ENCODE assay signal across 9 cellular contexts in the genomic region with DNA sequence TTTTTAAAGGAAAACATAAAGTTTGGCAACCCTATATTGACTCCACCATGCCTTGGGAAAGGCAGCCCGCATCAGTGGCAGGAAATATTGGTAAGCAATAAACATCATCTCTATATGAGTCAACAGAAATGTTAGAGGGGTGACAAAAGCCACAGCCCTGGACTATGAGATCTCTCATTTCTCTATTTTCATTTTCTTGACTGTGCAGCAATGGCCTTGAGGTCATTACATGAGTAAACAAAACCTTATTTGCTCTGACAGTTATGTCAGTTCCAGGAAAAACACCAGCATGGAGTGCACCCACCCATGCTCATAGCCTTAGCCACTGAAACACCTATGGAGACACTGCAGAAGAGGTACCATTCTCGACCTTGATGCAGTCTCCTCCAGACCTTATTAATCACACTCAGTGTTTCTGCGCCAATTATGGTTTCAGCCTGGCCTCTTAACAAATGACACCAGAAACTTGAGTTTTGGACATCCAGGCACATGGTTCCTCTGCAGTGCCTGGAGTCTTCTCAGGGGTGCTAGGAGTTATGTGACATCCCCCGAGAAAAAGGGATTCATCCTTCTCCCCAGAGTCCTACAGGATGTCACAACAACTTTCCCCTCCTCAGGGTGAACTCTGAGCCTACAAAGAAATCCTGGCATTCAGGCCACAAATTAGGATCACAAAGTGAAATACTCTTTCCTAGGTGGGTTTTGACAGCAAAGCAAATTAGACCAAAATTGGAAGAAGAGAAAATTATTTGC. TPM values are rescaled to one million over a fixed set of nuclear protein-coding genes. Genes with fewer than 3 reads are reported as not detected.
DNase-seq lines count a peak whose midpoint lies in the region; ATAC-seq, FAIRE-seq and TF ChIP-seq lines count a peak whose summit lies in the region.
"Had no signal": no experiment of that assay in that cellular context is flagged by ENCODE, and none has a peak within 500 bp of the region (broad histone marks: within the 10 kb centered on the region; RNA-seq: fewer than 3 reads in every experiment).

No MANE protein-coding gene starts in this region.

- H3K9me3 ChIP-seq in HepG2 (ENCODE audit: low read length) (no peaks in the 10 kb centered on the region), Peyer's patch (no peaks in the 10 kb centered on the region)

- ATAC-seq in GM18907 (IDR thresholded peaks at IDR 0.05; ENCODE audit: unreplicated experiment) (peak; percentile 100), GM21737 (IDR thresholded peaks at IDR 0.05; ENCODE audit: unreplicated experiment) (peak; percentile 98), HG03565 (IDR thresholded peaks at IDR 0.05; ENCODE audit: unreplicated experiment) (peak; percentile 97), HepG2 (peak; percentile 93)
- ATAC-seq: T-helper 17 cell had no signal

- no peaks in the 10 kb centered on the region for H4K20me1 ChIP-seq in HepG2 (ENCODE audit: insufficient read depth, low read length)

- BruUV-seq in HepG2 (replicated peaks; lab: Mats Ljungman, UMichigan), result no TSS peak

- H3K4me2 ChIP-seq in HepG2 (ENCODE audit: low read depth, low read length), result peak overlapping the region; percentile 10; the same call in 1 of the 2 replicates

- H3K4me3 ChIP-seq in HepG2 (replicated peaks in 1 of 3; ENCODE audit: insufficient read depth in 1 of 3, low read depth in 2 of 3, low read length in 3 of 3), result no peak overlapping the region
- no peak overlapping the region for H3K4me3 ChIP-seq in Peyer's patch

- TF ChIP-seq POLR2A in HepG2 (IDR thresholded peaks at IDR 0.05; ENCODE audit: insufficient read depth in 1 of 2, low read depth in 2 of 2, low read length in 2 of 2), result no peak
- no peak for TF ChIP-seq POLR2A in Peyer's patch (IDR thresholded peaks at IDR 0.05)

- DNase-seq in HepG2 (ENCODE audit: low spot score) (peak; percentile 57), Peyer's patch (no peak), hypothalamus (lab: John Stamatoyannopoulos, UW) (no peak), head of caudate nucleus (no peak)
- DNase-seq: stimulated activated CD4-positive, alpha-beta T cell treated with anti-CD3 and anti-CD28 coated beads, Interleukin-2, amount 100 ng/mL, for 48 hours; T-helper 17 cell had no signal

- FAIRE-seq in HepG2 (lab: Jason Lieb, UNC), result no peak

- H3K79me2 ChIP-seq in HepG2 (ENCODE audit: insufficient read depth, low read length), result no peaks in the 10 kb centered on the region

- H3K27me3 ChIP-seq in HepG2 (ENCODE audit: control insufficient read depth in 1 of 2, insufficient read depth in 2 of 2, low read length in 2 of 2) (no peaks in the 10 kb centered on the region), Peyer's patch (no peaks in the 10 kb centered on the region)

- POLR2A ChIA-PET in HepG2 (lab: Yijun Ruan, JAX), result no interaction called here

- TF ChIP-seq EP300 in HepG2 (IDR thresholded peaks at IDR 0.05; ENCODE audit: low read depth in 2 of 2, low read length in 2 of 2) (peak in 1 of 2 experiments; percentile 48; a peak in 1 of 4 replicates), HepG2 (CRISPR knock-in tag; IDR thresholded peaks at IDR 0.05; ENCODE audit: borderline replicate concordance) (no peak)

- TF ChIP-seq CTCF in HepG2 (CRISPR knock-in tag; IDR thresholded peaks at IDR 0.05) (no peak), Peyer's patch (IDR thresholded peaks at IDR 0.05) (no peak)

- H3K27ac ChIP-seq in HepG2 (ENCODE audit: extremely low read length, insufficient read depth, low read length), result no peak overlapping the region
- no peak overlapping the region for H3K27ac ChIP-seq in Peyer's patch

- no peak for TF ChIP-seq RAD21 in HepG2 (CRISPR knock-in tag; IDR thresholded peaks at IDR 0.05)

- H3K36me3 ChIP-seq in HepG2 (replicated peaks in 1 of 2; ENCODE audit: control insufficient read depth in 1 of 2, insufficient read depth in 2 of 2, low read length in 2 of 2) (no peaks in the 10 kb centered on the region), Peyer's patch (no peaks in the 10 kb centered on the region)

- H3K4me1 ChIP-seq in HepG2 (ENCODE audit: insufficient read depth, low read length) (peaks cover 27% of the 10 kb centered on the region), Peyer's patch (no peaks in the 10 kb centered on the region)

- no peak overlapping the region for H3K9ac ChIP-seq in HepG2 (ENCODE audit: insufficient read depth, low read depth, low read length)

- CTCF ChIA-PET in HepG2 (lab: Yijun Ruan, JAX; ENCODE audit: low intra/inter-chr PET ratio, low total read pairs), result no interaction called here

- H2AFZ ChIP-seq in HepG2 (ENCODE audit: low read length), result no peak overlapping the region

- 17% methylated on average over 4 of the region's 4 CpGs for WGBS in HepG2 (ENCODE audit: low lambda C conversion rate)

- in situ Hi-C loops in HepG2 (cut with HindIII; ENCODE audit: extremely low pct_ligation_motif_present, low pct_unique_long_range_greater_than_20kb), result no loop called here

- intact Hi-C loops in HepG2 (cut with micrococcal nuclease; ENCODE audit: unreplicated experiment) (no loop called here), head of caudate nucleus (cut with DNase I) (no loop called here)

TF ChIP-seq in HepG2, 621 proteins besides CTCF, POLR2A, EP300 and RAD21 (continues in another document):
- TF ChIP-seq ISL2 (CRISPR knock-in tag; IDR thresholded peaks at IDR 0.05), result peak; percentile 50
- TF ChIP-seq SOX5 (CRISPR knock-in tag; IDR thresholded peaks at IDR 0.05; ENCODE audit: borderline replicate concordance), result peak; percentile 56; the same call in 1 of the 2 replicates
- TF ChIP-seq FOXP1 (IDR thresholded peaks at IDR 0.05), result peak; percentile 24; the same call in 1 of the 2 replicates
- peak; percentile 87 for TF ChIP-seq FOXP1 (CRISPR knock-in tag; IDR thresholded peaks at IDR 0.05)
- TF ChIP-seq ZNF451 (CRISPR knock-in tag; IDR thresholded peaks at IDR 0.05), result no peak
- TF ChIP-seq NR2F1 (CRISPR knock-in tag; IDR thresholded peaks at IDR 0.05), result peak in 1 of 2 experiments; percentile 38; a peak in 1 of 4 replicates
- no peak for TF ChIP-seq HNF4G (IDR thresholded peaks at IDR 0.05; ENCODE audit: borderline replicate concordance, low read depth, low read length)
- TF ChIP-seq HNF4G (CRISPR knock-in tag; IDR thresholded peaks at IDR 0.05; ENCODE audit: borderline replicate concordance, low read depth), result peak; percentile 42; the same call in 1 of the 2 replicates
- TF ChIP-seq CEBPB (IDR thresholded peaks at IDR 0.05; ENCODE audit: borderline replicate concordance, low read depth, low read length), result peak; percentile 77
- peak; percentile 26; the same call in 1 of the 2 replicates for TF ChIP-seq SAP130 (CRISPR knock-in tag; IDR thresholded peaks at IDR 0.05; ENCODE audit: low read depth)
- TF ChIP-seq KLF16 (CRISPR knock-in tag; IDR thresholded peaks at IDR 0.05), result peak in 1 of 2 experiments; percentile 47; a peak in 1 of 4 replicates
- TF ChIP-seq FOXA3 (CRISPR knock-in tag; IDR thresholded peaks at IDR 0.05), result peak; percentile 89
- peak; percentile 79 for TF ChIP-seq NCOA2 (CRISPR knock-in tag; IDR thresholded peaks at IDR 0.05)
- peak; percentile 35; the same call in 1 of the 2 replicates for TF ChIP-seq NR2C2 (CRISPR knock-in tag; IDR thresholded peaks at IDR 0.05; ENCODE audit: borderline replicate concordance)

RNA-seq across cellular contexts. Expression of gene HPGD, which starts 16.0 kb away (rescaled TPM):
- total RNA-seq in HepG2 (2016; rRNA removed; fragmentation: Illumina TruSeq; extraction: Trizol) (0.13 and 0.36 TPM in 2 replicates), Peyer's patch (100 to 1,000 TPM in 3 of 4 donors, 10 to 100 TPM in 1; 38.0 to 290 (median 208) TPM)
- total RNA-seq in HepG2 (2016; cell fraction: cytosol; rRNA removed; fragmentation: Illumina TruSeq; extraction: Trizol; ENCODE audit: low read depth), result not detected in 2 replicates
- 0.22 and 0.25 TPM in 2 replicates for total RNA-seq in HepG2 (2016; cell fraction: insoluble cytoplasmic fraction; rRNA removed; fragmentation: Illumina TruSeq; extraction: Trizol)
- total RNA-seq in HepG2 (2016; cell fraction: membrane; rRNA removed; fragmentation: Illumina TruSeq; extraction: Trizol), result not detected in 2 replicates
- total RNA-seq in HepG2 (2016; cell fraction: nucleus; rRNA removed; fragmentation: Illumina TruSeq; extraction: Trizol), result not detected in 2 replicates
- 0.24 and 0.38 TPM in 2 replicates for polyA plus RNA-seq in HepG2 (2011; rRNA removed)
- 0.06 and 0.12 TPM in 2 replicates for polyA plus RNA-seq in HepG2 (2011; cell fraction: cytosol; rRNA removed)
- 0.21 and 0.23 TPM in 2 replicates for polyA plus RNA-seq in HepG2 (2011; cell fraction: nucleus; rRNA removed)
- 0.36 and 0.55 TPM in 2 replicates for polyA plus RNA-seq in HepG2 (2012)
- polyA plus RNA-seq in HepG2 (2016; cell fraction: cytosol; fragmentation: Illumina TruSeq; extraction: Trizol; ENCODE audit: low read depth), result 0.19 TPM in 1 of 2 replicates, not detected in the other
- 0.24 and 0.35 TPM in 2 replicates for polyA plus RNA-seq in HepG2 (2016; cell fraction: insoluble cytoplasmic fraction; fragmentation: Illumina TruSeq; extraction: Trizol; ENCODE audit: low read depth)
- 0.15 TPM in 1 of 2 replicates, not detected in the other for polyA plus RNA-seq in HepG2 (2016; cell fraction: membrane; fragmentation: Illumina TruSeq; extraction: Trizol; ENCODE audit: low read depth)
- not detected in 2 replicates for polyA plus RNA-seq in HepG2 (2016; cell fraction: nucleus; fragmentation: Illumina TruSeq; extraction: Trizol; ENCODE audit: insufficient read depth, low read depth)
- polyA minus RNA-seq in HepG2 (2011; rRNA and poly(A)+ RNA removed; ENCODE audit: low replicate concordance), result 0.32 and 0.77 TPM in 2 replicates
- polyA minus RNA-seq in HepG2 (2011; cell fraction: cytosol; rRNA and poly(A)+ RNA removed), result not detected in 2 replicates
- polyA minus RNA-seq in HepG2 (2011; cell fraction: nucleus; rRNA and poly(A)+ RNA removed), result 0.75 TPM in 1 of 2 replicates, not detected in the other

Comparison
In these comparisons a context has a peak if more than half of its experiments do, and no peak if none do; other contexts are left out.
1. RNA of gene HPGD, which starts 16.0 kb away (total RNA-seq): 38.0 to 290 TPM in Peyer's patch; 0.13 to 0.36 TPM in HepG2; every median in the first group is over 10 times any median in the second.
2. Peak in every context shown above with its lines, with median percentiles within 50 percentile points of each other: ATAC-seq.